In genomic region chr12:67428431-67428830, GRCh38 we compare ENCODE assay signal across 12 cellular contexts.
DNase-seq lines count a peak whose midpoint lies in the region; ATAC-seq and TF ChIP-seq lines count a peak whose summit lies in the region.
"Had no signal": no experiment of that assay in that cellular context is flagged by ENCODE, and none has a peak within 500 bp of the region (broad histone marks: within the 10 kb centered on the region; RNA-seq: fewer than 3 reads in every experiment).

No MANE protein-coding gene starts in this region.

- DNase-seq in HFFc6: peak; percentile 23
- peak; percentile 66 for DNase-seq in RPMI7951 (ENCODE audit: low read depth)
- DNase-seq in left colon: no peak
- DNase-seq in transverse colon: no peak
- DNase-seq in prostate gland (ENCODE audit: low spot score): no peak
- DNase-seq: Caco-2; H9; NCI-H187 treated with DMSO at 0.1 percent for 48 hours; NK-92 treated with Interleukin-12 subunit alpha and Interleukin-12 subunit beta, amount 100 ng/mL, for 24 hours had no signal

- H3K4me3 ChIP-seq in transverse colon: no peak overlapping the region
- H3K4me3 ChIP-seq in prostate gland: no peak overlapping the region
- H3K4me3 ChIP-seq: GM12878 had no signal

- intact Hi-C loops in left colon (cut with DNase I, micrococcal nuclease): no loop called here
- intact Hi-C loops in transverse colon (cut with DNase I; ENCODE audit: low total_unique reads): loop anchor here (10.0 kb wide), 1 partner anchor 516 kb away; no protein-coding TSS in a partner anchor
- intact Hi-C loops in prostate gland (cut with DNase I): no loop called here

- H3K27ac Mint-ChIP-seq in HFFc6: no peak overlapping the region
- H3K27ac Mint-ChIP-seq: H9 had no signal

- H3K4me1 ChIP-seq in transverse colon: peaks cover 0 to 86% (median 34%) of the 10 kb centered on the region in 4 donors
- no peaks in the 10 kb centered on the region for H3K4me1 ChIP-seq in prostate gland (replicated peaks)

- TF ChIP-seq CTCF in HFFc6 (IDR thresholded peaks at IDR 0.05) (no peak), transverse colon (IDR thresholded peaks at IDR 0.05) (no peak), prostate gland (IDR thresholded peaks at IDR 0.05) (no peak)

- in situ Hi-C loops in transverse colon (cut with MboI; ENCODE audit: low pct_ligation_motif_present in 1 of 4, low pct_unique_long_range_greater_than_20kb in 1 of 4, low sequenced_read_pairs in 3 of 4): loop anchor here in 2 of 4 donors (25.0 kb wide), 1 partner anchor 509 kb away; no protein-coding TSS in a partner anchor

- H3K36me3 Mint-ChIP-seq in HFFc6 (ENCODE audit: low read depth): peaks cover 6% of the 10 kb centered on the region; the same call in 1 of the 2 replicates

- no peaks in the 10 kb centered on the region; the same call in 1 of the 2 replicates for H3K27me3 Mint-ChIP-seq in HFFc6 (ENCODE audit: insufficient read depth)

- no peak overlapping the region; the same call in 1 of the 2 replicates for H3K4me3 Mint-ChIP-seq in HFFc6
- H3K4me3 Mint-ChIP-seq: H9 had no signal

- no peak for TF ChIP-seq EP300 in transverse colon (IDR thresholded peaks at IDR 0.05; ENCODE audit: low read depth)

- peaks cover 83% of the 10 kb centered on the region for H3K4me1 Mint-ChIP-seq in HFFc6 (ENCODE audit: low read depth)

- peak overlapping the region; percentile 51 to 80 (median 70) for H3K27ac ChIP-seq in transverse colon
- H3K27ac ChIP-seq in prostate gland: no peak overlapping the region

- no peaks in the 10 kb centered on the region for H3K9me3 Mint-ChIP-seq in HFFc6
- H3K9me3 Mint-ChIP-seq: H9 had no signal

- H3K36me3 ChIP-seq in transverse colon: no peaks in the 10 kb centered on the region
- no peaks in the 10 kb centered on the region for H3K36me3 ChIP-seq in prostate gland

- H3K9me3 ChIP-seq in transverse colon: no peaks in the 10 kb centered on the region
- no peaks in the 10 kb centered on the region for H3K9me3 ChIP-seq in prostate gland
- H3K9me3 ChIP-seq: Caco-2 had no signal

- ATAC-seq in left colon (peak; percentile 48), HG02884 (IDR thresholded peaks at IDR 0.05; ENCODE audit: unreplicated experiment) (no peak), GM19324 (IDR thresholded peaks at IDR 0.05; ENCODE audit: low FRiP score, unreplicated experiment) (no peak)
- ATAC-seq: GM12878 had no signal

- TF ChIP-seq POLR2A in transverse colon (IDR thresholded peaks at IDR 0.05): no peak
- no peak for TF ChIP-seq POLR2A in prostate gland (IDR thresholded peaks at IDR 0.05)

- 31 to 45% methylated on average over 2 of the region's 2 CpGs for WGBS in transverse colon (ENCODE audit: low coverage in 1 of 2), 2 donors
- WGBS in prostate gland: 47% methylated on average over 2 of the region's 2 CpGs

- H3K27me3 ChIP-seq in transverse colon: no peaks in the 10 kb centered on the region
- H3K27me3 ChIP-seq in prostate gland (replicated peaks; ENCODE audit: insufficient read depth): no peaks in the 10 kb centered on the region

Comparison
In these comparisons a context has a peak if more than half of its experiments do, and no peak if none do; other contexts are left out.
1. DNase-seq: peak in HFFc6 (single experiment) and RPMI7951 (single experiment); none in left colon (0 of 2), transverse colon (single experiment) and prostate gland (single experiment).
2. H3K27ac ChIP-seq: peak in transverse colon (4 of 4); none in prostate gland (0 of 2).